1 cellular context compared by ENCODE assay signal in genomic region chr14:105300542-105301102, GRCh38.
TF ChIP-seq lines count a peak whose summit lies in the region.

A gene with protein sequence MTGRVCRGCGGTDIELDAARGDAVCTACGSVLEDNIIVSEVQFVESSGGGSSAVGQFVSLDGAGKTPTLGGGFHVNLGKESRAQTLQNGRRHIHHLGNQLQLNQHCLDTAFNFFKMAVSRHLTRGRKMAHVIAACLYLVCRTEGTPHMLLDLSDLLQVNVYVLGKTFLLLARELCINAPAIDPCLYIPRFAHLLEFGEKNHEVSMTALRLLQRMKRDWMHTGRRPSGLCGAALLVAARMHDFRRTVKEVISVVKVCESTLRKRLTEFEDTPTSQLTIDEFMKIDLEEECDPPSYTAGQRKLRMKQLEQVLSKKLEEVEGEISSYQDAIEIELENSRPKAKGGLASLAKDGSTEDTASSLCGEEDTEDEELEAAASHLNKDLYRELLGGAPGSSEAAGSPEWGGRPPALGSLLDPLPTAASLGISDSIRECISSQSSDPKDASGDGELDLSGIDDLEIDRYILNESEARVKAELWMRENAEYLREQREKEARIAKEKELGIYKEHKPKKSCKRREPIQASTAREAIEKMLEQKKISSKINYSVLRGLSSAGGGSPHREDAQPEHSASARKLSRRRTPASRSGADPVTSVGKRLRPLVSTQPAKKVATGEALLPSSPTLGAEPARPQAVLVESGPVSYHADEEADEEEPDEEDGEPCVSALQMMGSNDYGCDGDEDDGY (minus strand): TSS chr14:105301001. CDS start chr14:105300629, 372 bp downstream.

TF ChIP-seq in HepG2, 621 proteins besides CTCF, POLR2A, EP300 and RAD21 (continued from another document):
- TF ChIP-seq ZNF597 (CRISPR knock-in tag; IDR thresholded peaks at IDR 0.05), result no peak
- TF ChIP-seq ZSCAN5A (CRISPR knock-in tag; IDR thresholded peaks at IDR 0.05; ENCODE audit: borderline replicate concordance), result no peak
- TF ChIP-seq MAFF (IDR thresholded peaks at IDR 0.05; ENCODE audit: low read depth, low read length), result no peak
- no peak for TF ChIP-seq TBP (CRISPR knock-in tag; IDR thresholded peaks at IDR 0.05)
- 0 out of 2 replicates have a peak, but pooled peaks have one; percentile 34 for TF ChIP-seq ZNF589 (CRISPR knock-in tag; conservative IDR thresholded peaks at IDR 0.05)
- TF ChIP-seq, protein P1, sequence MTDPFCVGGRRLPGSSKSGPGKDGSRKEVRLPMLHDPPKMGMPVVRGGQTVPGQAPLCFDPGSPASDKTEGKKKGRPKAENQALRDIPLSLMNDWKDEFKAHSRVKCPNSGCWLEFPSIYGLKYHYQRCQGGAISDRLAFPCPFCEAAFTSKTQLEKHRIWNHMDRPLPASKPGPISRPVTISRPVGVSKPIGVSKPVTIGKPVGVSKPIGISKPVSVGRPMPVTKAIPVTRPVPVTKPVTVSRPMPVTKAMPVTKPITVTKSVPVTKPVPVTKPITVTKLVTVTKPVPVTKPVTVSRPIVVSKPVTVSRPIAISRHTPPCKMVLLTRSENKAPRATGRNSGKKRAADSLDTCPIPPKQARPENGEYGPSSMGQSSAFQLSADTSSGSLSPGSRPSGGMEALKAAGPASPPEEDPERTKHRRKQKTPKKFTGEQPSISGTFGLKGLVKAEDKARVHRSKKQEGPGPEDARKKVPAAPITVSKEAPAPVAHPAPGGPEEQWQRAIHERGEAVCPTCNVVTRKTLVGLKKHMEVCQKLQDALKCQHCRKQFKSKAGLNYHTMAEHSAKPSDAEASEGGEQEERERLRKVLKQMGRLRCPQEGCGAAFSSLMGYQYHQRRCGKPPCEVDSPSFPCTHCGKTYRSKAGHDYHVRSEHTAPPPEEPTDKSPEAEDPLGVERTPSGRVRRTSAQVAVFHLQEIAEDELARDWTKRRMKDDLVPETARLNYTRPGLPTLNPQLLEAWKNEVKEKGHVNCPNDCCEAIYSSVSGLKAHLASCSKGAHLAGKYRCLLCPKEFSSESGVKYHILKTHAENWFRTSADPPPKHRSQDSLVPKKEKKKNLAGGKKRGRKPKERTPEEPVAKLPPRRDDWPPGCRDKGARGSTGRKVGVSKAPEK (CRISPR knock-in tag; IDR thresholded peaks at IDR 0.05; ENCODE audit: borderline replicate concordance), result no peak
- peak; percentile 56; the same call in 1 of the 2 replicates for TF ChIP-seq ZNF138 (CRISPR knock-in tag; IDR thresholded peaks at IDR 0.05; ENCODE audit: low read depth)
- peak; percentile 45; the same call in 1 of the 2 replicates for TF ChIP-seq ZNF547 (CRISPR knock-in tag; IDR thresholded peaks at IDR 0.05)
- TF ChIP-seq REXO4 (CRISPR knock-in tag; IDR thresholded peaks at IDR 0.05; ENCODE audit: borderline replicate concordance), result no peak
- no peak for TF ChIP-seq ZNF24 (IDR thresholded peaks at IDR 0.05)
- TF ChIP-seq PHF20 (CRISPR knock-in tag; IDR thresholded peaks at IDR 0.05), result 0 out of 2 replicates have a peak, but pooled peaks have one; percentile 0
- TF ChIP-seq, protein P2, sequence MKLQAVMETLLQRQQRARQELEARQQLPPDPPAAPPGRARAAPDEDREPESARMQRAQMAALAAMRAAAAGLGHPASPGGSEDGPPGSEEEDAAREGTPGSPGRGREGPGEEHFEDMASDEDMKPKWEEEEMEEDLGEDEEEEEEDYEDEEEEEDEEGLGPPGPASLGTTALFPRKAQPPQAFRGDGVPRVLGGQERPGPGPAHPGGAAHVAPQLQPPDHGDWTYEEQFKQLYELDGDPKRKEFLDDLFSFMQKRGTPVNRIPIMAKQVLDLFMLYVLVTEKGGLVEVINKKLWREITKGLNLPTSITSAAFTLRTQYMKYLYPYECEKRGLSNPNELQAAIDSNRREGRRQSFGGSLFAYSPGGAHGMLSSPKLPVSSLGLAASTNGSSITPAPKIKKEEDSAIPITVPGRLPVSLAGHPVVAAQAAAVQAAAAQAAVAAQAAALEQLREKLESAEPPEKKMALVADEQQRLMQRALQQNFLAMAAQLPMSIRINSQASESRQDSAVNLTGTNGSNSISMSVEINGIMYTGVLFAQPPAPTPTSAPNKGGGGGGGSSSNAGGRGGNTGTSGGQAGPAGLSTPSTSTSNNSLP (IDR thresholded peaks at IDR 0.05; ENCODE audit: low read depth, low read length), result no peak
- TF ChIP-seq JUN (CRISPR knock-in tag; IDR thresholded peaks at IDR 0.05), result no peak
- peak; percentile 14; the same call in 1 of the 2 replicates for TF ChIP-seq SRY (CRISPR knock-in tag; IDR thresholded peaks at IDR 0.05)
- TF ChIP-seq NR2C2 (CRISPR knock-in tag; IDR thresholded peaks at IDR 0.05; ENCODE audit: borderline replicate concordance), result peak; percentile 69
- no peak for TF ChIP-seq U2AF2 (IDR thresholded peaks at IDR 0.05; ENCODE audit: low read depth, low read length)
- TF ChIP-seq, protein P3, sequence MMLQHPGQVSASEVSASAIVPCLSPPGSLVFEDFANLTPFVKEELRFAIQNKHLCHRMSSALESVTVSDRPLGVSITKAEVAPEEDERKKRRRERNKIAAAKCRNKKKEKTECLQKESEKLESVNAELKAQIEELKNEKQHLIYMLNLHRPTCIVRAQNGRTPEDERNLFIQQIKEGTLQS (CRISPR knock-in tag; IDR thresholded peaks at IDR 0.05), result no peak
- TF ChIP-seq, protein P4, sequence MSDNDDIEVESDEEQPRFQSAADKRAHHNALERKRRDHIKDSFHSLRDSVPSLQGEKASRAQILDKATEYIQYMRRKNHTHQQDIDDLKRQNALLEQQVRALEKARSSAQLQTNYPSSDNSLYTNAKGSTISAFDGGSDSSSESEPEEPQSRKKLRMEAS (IDR thresholded peaks at IDR 0.05), result peak; percentile 41; the same call in 1 of the 2 replicates
- no peak for TF ChIP-seq TOE1 (CRISPR knock-in tag; IDR thresholded peaks at IDR 0.05)
- peak; percentile 71 for TF ChIP-seq SPEN (CRISPR knock-in tag; IDR thresholded peaks at IDR 0.05; ENCODE audit: low read depth)
